23 cellular contexts compared by ENCODE assay signal in genomic region chr1:30404341-30404740, GRCh38.
"Had no signal": no experiment of that assay in that cellular context is flagged by ENCODE, and none has a peak within 500 bp of the region (broad histone marks: within the 10 kb centered on the region; RNA-seq: fewer than 3 reads in every experiment).

No MANE protein-coding gene starts in this region.

- H3K27me3 ChIP-seq: thyroid gland had no signal

- H3K36me3 Mint-ChIP-seq: activated naive CD4-positive, alpha-beta T cell treated with anti-CD3 and anti-CD28 coated beads, Interleukin-2, amount 50 U/mL, for 24 hours; brain; T-cell had no signal

- H3K4me1 Mint-ChIP-seq: activated CD4-positive, alpha-beta T cell treated with anti-CD3 and anti-CD28 coated beads, Interleukin-2, amount 10 ng/mL, durations not matched to agents 7 days and 5 days; activated naive CD4-positive, alpha-beta T cell treated with anti-CD3 and anti-CD28 coated beads, Interleukin-2, amount 50 U/mL, for 24 hours; T-cell had no signal

- H3K9me3 ChIP-seq: esophagus muscularis mucosa, gastroesophageal sphincter, thyroid gland had no signal

- ATAC-seq: activated CD8-positive, alpha-beta T cell treated with anti-CD3 and anti-CD28 coated beads, Interleukin-2, amount 10 ng/mL, durations not matched to agents 7 days and 5 days; effector memory CD8-positive, alpha-beta T cell; gastroesophageal sphincter; left cardiac atrium; sciatic nerve; T-cell had no signal

- H3K4me3 ChIP-seq: dorsolateral prefrontal cortex, esophagus muscularis mucosa, gastroesophageal sphincter, thyroid gland had no signal

- H3K27me3 Mint-ChIP-seq: activated CD4-positive, alpha-beta T cell treated with anti-CD3 and anti-CD28 coated beads, Interleukin-2, amount 10 ng/mL, durations not matched to agents 7 days and 5 days had no signal

- H3K4me1 ChIP-seq: esophagus muscularis mucosa, gastroesophageal sphincter, thyroid gland had no signal

- H3K4me3 Mint-ChIP-seq: activated CD4-positive, alpha-beta T cell treated with anti-CD3 and anti-CD28 coated beads, Interleukin-2, amount 10 ng/mL, durations not matched to agents 7 days and 5 days; activated CD8-positive, alpha-beta T cell treated with anti-CD3 and anti-CD28 coated beads, Interleukin-2, amount 10 ng/mL, durations not matched to agents 7 days and 5 days; activated naive CD4-positive, alpha-beta T cell treated with anti-CD3 and anti-CD28 coated beads, Interleukin-2, amount 50 U/mL, for 24 hours; brain; effector memory CD8-positive, alpha-beta T cell; T-cell; T-helper 2 cell treated with Interferon-gamma antibody and Interleukin-4, amounts not matched to agents 5 μg/mL and 100 μg/mL, for 36 hours had no signal

- H3K9me3 Mint-ChIP-seq: activated CD4-positive, alpha-beta T cell treated with anti-CD3 and anti-CD28 coated beads, Interleukin-2, amount 10 ng/mL, durations not matched to agents 7 days and 5 days; activated naive CD4-positive, alpha-beta T cell treated with anti-CD3 and anti-CD28 coated beads, Interleukin-2, amount 50 U/mL, for 24 hours; effector memory CD8-positive, alpha-beta T cell; T-cell; T-helper 2 cell treated with Interferon-gamma antibody and Interleukin-4, amounts not matched to agents 5 μg/mL and 100 μg/mL, for 36 hours had no signal

- DNase-seq: activated CD4-positive, alpha-beta T cell treated with anti-CD3 and anti-CD28 coated beads, Interleukin-2, amount 10 ng/mL, durations not matched to agents 7 days and 5 days; activated CD4-positive, CD25-positive, alpha-beta regulatory T cell treated with anti-CD3 and anti-CD28 coated beads, Interleukin-2, amount 50 U/mL, for 72 hours; activated CD8-positive, alpha-beta memory T cell treated with anti-CD3 and anti-CD28 coated beads, Interleukin-2, amount 50 U/mL, for 4 hours; activated CD8-positive, alpha-beta T cell treated with anti-CD3 and anti-CD28 coated beads, Interleukin-2, amount 10 ng/mL, durations not matched to agents 7 days and 5 days; activated T-cell treated with anti-CD3 and anti-CD28 coated beads, Interleukin-2, amount 50 U/mL, for 48 hours; anterior cingulate cortex; central memory CD4-positive, alpha-beta T cell; dorsolateral prefrontal cortex; effector memory CD8-positive, alpha-beta T cell; left cardiac atrium; occipital lobe; small intestine; stimulated activated CD4-positive, alpha-beta T cell treated with anti-CD3 and anti-CD28 coated beads, Interleukin-4, amount 100 ng/mL, for 24 hours; stimulated activated naive CD4-positive, alpha-beta T cell treated with Interleukin-2 at 50 U/mL for 16 hours; T-cell; thyroid gland had no signal

- H3K27ac ChIP-seq: dorsolateral prefrontal cortex, esophagus muscularis mucosa, gastroesophageal sphincter, thyroid gland, VCaP had no signal

- H3K36me3 ChIP-seq: esophagus muscularis mucosa, gastroesophageal sphincter, thyroid gland had no signal

- H3K27ac Mint-ChIP-seq: activated CD4-positive, alpha-beta T cell treated with anti-CD3 and anti-CD28 coated beads, Interleukin-2, amount 10 ng/mL, durations not matched to agents 7 days and 5 days; activated CD8-positive, alpha-beta T cell treated with anti-CD3 and anti-CD28 coated beads, Interleukin-2, amount 10 ng/mL, durations not matched to agents 7 days and 5 days; activated naive CD4-positive, alpha-beta T cell treated with anti-CD3 and anti-CD28 coated beads, Interleukin-2, amount 50 U/mL, for 24 hours; effector memory CD8-positive, alpha-beta T cell; T-cell; T-helper 2 cell treated with Interferon-gamma antibody and Interleukin-4, amounts not matched to agents 5 μg/mL and 100 μg/mL, for 36 hours had no signal
